In genomic region chr1:152110860-152111514, GRCh38 we compare ENCODE assay signal across 9 cellular contexts. TPM values are rescaled to one million over a fixed set of nuclear protein-coding genes. Genes with fewer than 3 reads are reported as not detected.
DNase-seq lines count a peak whose midpoint lies in the region; ATAC-seq, FAIRE-seq and TF ChIP-seq lines count a peak whose summit lies in the region.
"Had no signal": no experiment of that assay in that cellular context is flagged by ENCODE, and none has a peak within 500 bp of the region (broad histone marks: within the 10 kb centered on the region; RNA-seq: fewer than 3 reads in every experiment).

No MANE protein-coding gene starts in this region.

- H3K9ac ChIP-seq in Karpas-422 (ENCODE audit: low read length) = no peak overlapping the region

- intact Hi-C loops in activated B cell treated with CpG ODN at 0.5 μM for 24 hours (cut with micrococcal nuclease) (no loop called here), pancreas (cut with DNase I) (no loop called here)

- H3K79me2 ChIP-seq in Karpas-422 (ENCODE audit: low read length) = no peaks in the 10 kb centered on the region

- no peaks in the 10 kb centered on the region for H3K9me2 ChIP-seq in Karpas-422 (replicated peaks; ENCODE audit: insufficient read depth, low read length)

- H3K27ac Mint-ChIP-seq in activated B cell treated with CpG ODN at 0.5 μM for 24 hours = no peak overlapping the region
- H3K27ac Mint-ChIP-seq: T-helper 1 cell treated with Interleukin-12 subunit alpha and Interleukin-12 subunit beta and Interleukin-4 antibody, amounts not matched to agents 30 μg/mL and 1 μg/mL, for 36 hours had no signal

- no peak for ATAC-seq in activated B cell treated with CpG ODN at 0.5 μM for 24 hours (ENCODE audit: low read depth)
- peak; percentile 49 for ATAC-seq in foreskin keratinocyte
- peak; percentile 64 to 69 (median 66) for ATAC-seq in pancreas
- ATAC-seq in HG03520 (IDR thresholded peaks at IDR 0.05; ENCODE audit: unreplicated experiment) = no peak
- no peak for ATAC-seq in GM21360 (IDR thresholded peaks at IDR 0.05; ENCODE audit: unreplicated experiment)

- peaks cover 6% of the 10 kb centered on the region for H3K27me3 Mint-ChIP-seq in activated B cell treated with CpG ODN at 0.5 μM for 24 hours

- no peaks in the 10 kb centered on the region for H4K20me1 ChIP-seq in Karpas-422 (ENCODE audit: insufficient read depth, low read depth, low read length)

- H3K36me3 Mint-ChIP-seq in activated B cell treated with CpG ODN at 0.5 μM for 24 hours (ENCODE audit: low read depth) = no peaks in the 10 kb centered on the region

- H3K27ac ChIP-seq in Karpas-422 (ENCODE audit: low read length) (no peak overlapping the region), foreskin keratinocyte (no peak overlapping the region), pancreas (no peak overlapping the region)

- H3K4me2 ChIP-seq in Karpas-422 (ENCODE audit: low read depth, low read length, poor library complexity, severe bottlenecking) = peak overlapping the region; percentile 78

- peak overlapping the region; percentile 62; the same call in 1 of the 2 replicates for H3K4me3 ChIP-seq in Karpas-422 (ENCODE audit: low read length)
- peak overlapping the region; percentile 18 to 60 (median 27) for H3K4me3 ChIP-seq in pancreas

- WGBS in pancreas, 2 donors = 1% methylated on average over 60 of the region's 60 CpGs

- CTCF ChIA-PET in activated B cell treated with CpG ODN at 0.5 μM for 24 hours (lab: Charles Lee) = no interaction called here

- TF ChIP-seq CTCF in activated B cell treated with CpG ODN at 0.5 μM for 24 hours (IDR thresholded peaks at IDR 0.05) (no peak), foreskin keratinocyte (conservative IDR thresholded peaks at IDR 0.05) (no peak), pancreas (IDR thresholded peaks at IDR 0.05) (no peak)

- H3K4me1 ChIP-seq in Karpas-422 (ENCODE audit: low read length) (peaks cover 20% of the 10 kb centered on the region), foreskin keratinocyte (no peaks in the 10 kb centered on the region), pancreas (peaks cover 0 to 6% (median 5%) of the 10 kb centered on the region in 3 donors)

- H3K27me3 ChIP-seq in Karpas-422 (ENCODE audit: low read length) = no peaks in the 10 kb centered on the region
- H3K27me3 ChIP-seq in foreskin keratinocyte = peaks cover 85% of the 10 kb centered on the region
- H3K27me3 ChIP-seq in pancreas = peaks cover 9 to 58% (median 14%) of the 10 kb centered on the region in 4 donors

- FAIRE-seq in pancreas (lab: Jason Lieb, UNC) = no peak

- POLR2A ChIA-PET in activated B cell treated with CpG ODN at 0.5 μM for 24 hours (lab: Charles Lee) = no interaction called here

- peak overlapping the region; percentile 63; the same call in 1 of the 2 replicates for H2AFZ ChIP-seq in Karpas-422 (ENCODE audit: low read length)

- no peaks in the 10 kb centered on the region for H3K36me3 ChIP-seq in Karpas-422 (ENCODE audit: insufficient read depth, low read length)
- H3K36me3 ChIP-seq in pancreas = no peaks in the 10 kb centered on the region

- no peaks in the 10 kb centered on the region for H3K4me1 Mint-ChIP-seq in activated B cell treated with CpG ODN at 0.5 μM for 24 hours

- H3K9me3 ChIP-seq in Karpas-422 (ENCODE audit: low read length) = no peaks in the 10 kb centered on the region
- H3K9me3 ChIP-seq in pancreas = no peaks in the 10 kb centered on the region

- DNase-seq in DMS79 treated with DMSO at 0.1 percent for 48 hours (lab: John Stamatoyannopoulos, UW) = peak; percentile 66
- peak; percentile 64 for DNase-seq in Karpas-422
- DNase-seq in activated B cell treated with CpG ODN at 0.5 μM for 24 hours = peak; percentile 18
- DNase-seq in foreskin keratinocyte = peak; percentile 57 to 76
- DNase-seq in pancreas = peak in 3 of 6 donors; percentile 18 to 73 (median 63)
- no peak for DNase-seq in ureter (ENCODE audit: low spot score)

- no peak overlapping the region for H3K4me3 Mint-ChIP-seq in activated B cell treated with CpG ODN at 0.5 μM for 24 hours
- H3K4me3 Mint-ChIP-seq: T-helper 1 cell treated with Interleukin-12 subunit alpha and Interleukin-12 subunit beta and Interleukin-4 antibody, amounts not matched to agents 30 μg/mL and 1 μg/mL, for 36 hours had no signal

- H3K9me3 Mint-ChIP-seq in activated B cell treated with CpG ODN at 0.5 μM for 24 hours = no peaks in the 10 kb centered on the region

RNA-seq across cellular contexts. Expression of gene TCHH, which starts 4.3 kb away (rescaled TPM):
- total RNA-seq in Karpas-422 (2014; rRNA removed; shearing (Covaris generic); ENCODE audit: low replicate concordance) = not detected in 2 replicates
- total RNA-seq in activated B cell treated with CpG ODN at 0.5 μM for 24 hours (not detected in 2 replicates), foreskin keratinocyte (0.10 and 0.11 TPM in 2 replicates), pancreas (under 1 TPM in 5 of 6 donors, not detected in 1; 0.03 to 0.06 (median 0.06) TPM), ureter (not detected)
- polyA plus RNA-seq in foreskin keratinocyte (0.03 and 0.04 TPM in 2 replicates), pancreas (under 1 TPM; 0.15 to 0.42 TPM)

RNA-seq across cellular contexts. Expression of gene TCHHL1, which starts 22.1 kb away (rescaled TPM):
- total RNA-seq in Karpas-422 (2014; rRNA removed; shearing (Covaris generic); ENCODE audit: low replicate concordance) = not detected in 2 replicates
- total RNA-seq in activated B cell treated with CpG ODN at 0.5 μM for 24 hours (not detected in 2 replicates), foreskin keratinocyte (not detected in 2 replicates), pancreas (not detected), ureter (not detected)
- polyA plus RNA-seq in foreskin keratinocyte (not detected in 2 replicates), pancreas (not detected)

RNA-seq across cellular contexts. Expression of gene RPTN, which starts 48.0 kb away (rescaled TPM):
- total RNA-seq in Karpas-422 (2014; rRNA removed; shearing (Covaris generic); ENCODE audit: low replicate concordance) = not detected in 2 replicates
- not detected in 2 replicates for total RNA-seq in activated B cell treated with CpG ODN at 0.5 μM for 24 hours
- 0.04 and 0.07 TPM in 2 replicates for total RNA-seq in foreskin keratinocyte
- polyA plus RNA-seq in foreskin keratinocyte = not detected in 2 replicates
- total RNA-seq in pancreas = not detected
- polyA plus RNA-seq in pancreas = not detected
- total RNA-seq in ureter = not detected

Comparison
In these comparisons a context has a peak if more than half of its experiments do, and no peak if none do; other contexts are left out.
1. ATAC-seq: peak in foreskin keratinocyte (single experiment) and pancreas (4 of 4); none in activated B cell treated with CpG ODN at 0.5 μM for 24 hours (single experiment), HG03520 (single experiment) and GM21360 (single experiment).